In the genomic region with DNA sequence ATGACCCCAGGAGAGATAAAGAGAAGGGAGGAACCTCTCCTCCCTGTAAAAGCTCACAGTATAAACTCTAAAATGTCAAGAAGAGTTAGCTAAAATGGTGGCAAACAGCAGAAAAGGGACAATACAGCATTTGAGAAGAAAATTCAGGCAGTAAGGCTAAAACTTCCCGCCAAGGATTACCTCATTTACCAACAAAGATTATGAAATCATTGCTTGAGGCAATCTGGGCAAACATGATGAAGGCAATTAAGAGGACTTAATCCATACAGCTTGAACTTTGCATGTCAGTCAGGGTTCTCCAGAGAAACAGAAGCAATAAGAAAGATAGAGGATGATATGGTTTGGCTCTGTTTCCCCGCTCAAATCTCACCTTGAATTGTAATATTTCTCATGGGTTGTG, we compare ENCODE assay signal across 29 cellular contexts.
DNase-seq lines count a peak whose midpoint lies in the region; TF ChIP-seq lines count a peak whose summit lies in the region.
"Had no signal": no experiment of that assay in that cellular context is flagged by ENCODE, and none has a peak within 500 bp of the region (broad histone marks: within the 10 kb centered on the region; RNA-seq: fewer than 3 reads in every experiment).

No MANE protein-coding gene starts in this region.

- no TSS peak for BruUV-seq in MCF 10A (replicated peaks; lab: Mats Ljungman, UMichigan)

- H3K27me3 Mint-ChIP-seq in MCF 10A (ENCODE audit: insufficient read depth, unreplicated experiment) = no peaks in the 10 kb centered on the region
- H3K27me3 Mint-ChIP-seq in neural progenitor cell (ENCODE audit: insufficient read depth, low read depth) = peaks cover 6% of the 10 kb centered on the region

- H4K20me1 ChIP-seq in neural progenitor cell (ENCODE audit: low read depth) = no peaks in the 10 kb centered on the region

- no peak overlapping the region for H3K4me3 Mint-ChIP-seq in MCF 10A (ENCODE audit: unreplicated experiment)
- no peak overlapping the region for H3K4me3 Mint-ChIP-seq in neural progenitor cell
- H3K4me3 Mint-ChIP-seq: natural killer cell treated with Interleukin-12 subunit alpha and Interleukin-12 subunit beta and Interleukin-15 and Interleukin-18, amount 100 ng/mL, for 72 hours; stimulated activated memory B cell treated with anti-CD40 and anti-IgM and Interleukin-4, amounts not matched to agents 10 μg/mL and 1 μg/mL and 100 μg/mL, for 72 hours had no signal

- peak; percentile 67 for DNase-seq in MCF 10A (ENCODE audit: unreplicated experiment)
- no peak for DNase-seq in breast epithelium (ENCODE audit: low spot score in 2 of 2)
- DNase-seq in NOMO-1 (lab: John Stamatoyannopoulos, UW; ENCODE audit: unreplicated experiment in 2 of 2) = peak; percentile 60 to 63
- DNase-seq in adipocyte (ENCODE audit: low read depth) = peak; percentile 80
- DNase-seq in testis = no peak
- no peak for DNase-seq in kidney glomerular epithelial cell (lab: John Stamatoyannopoulos, UW)
- no peak for DNase-seq in neural progenitor cell (ENCODE audit: low spot score)
- no peak for DNase-seq in ACHN
- DNase-seq: activated CD4-positive, alpha-beta T cell treated with anti-CD3 and anti-CD28 coated beads for 48 hours; activated CD8-positive, alpha-beta memory T cell treated with anti-CD3 and anti-CD28 coated beads for 24 hours; activated T-cell treated with anti-CD3 and anti-CD28 coated beads for 4 hours; anterior cingulate cortex; COR-L47; effector memory CD4-positive, alpha-beta T cell; hypothalamus; KG1; left colon; mammary epithelial cell; NCI-H187 treated with DMSO at 0.1 percent for 48 hours; NCI-H524; NK-92 treated with Interleukin-12 subunit alpha and Interleukin-12 subunit beta, amount 100 ng/mL, for 24 hours; ovary; substantia nigra; T1000 had no signal

- CTCF ChIA-PET in MCF 10A (lab: Yijun Ruan, JAX) = interaction anchor here (0.7 to 1.2 kb wide), 2 partner anchors 12 to 51 kb away, joined by 3 read pairs; no protein-coding TSS in a partner anchor

- no peaks in the 10 kb centered on the region for H3K79me2 ChIP-seq in neural progenitor cell (ENCODE audit: low read depth)

- H3K4me1 ChIP-seq in breast epithelium (no peaks in the 10 kb centered on the region), adipocyte (ENCODE audit: control insufficient read depth, insufficient read depth, low read length) (peaks cover 3% of the 10 kb centered on the region), testis (no peaks in the 10 kb centered on the region), neural progenitor cell (no peaks in the 10 kb centered on the region)
- H3K4me1 ChIP-seq: A549 had no signal

- WGBS in testis, 2 donors = 85 to 90% methylated on average over 2 of the region's 2 CpGs

- no peaks in the 10 kb centered on the region for H3F3A ChIP-seq in neural progenitor cell (ENCODE audit: low read depth)

- H3K27ac ChIP-seq in breast epithelium (no peak overlapping the region), testis (no peak overlapping the region), neural progenitor cell (no peak overlapping the region)
- H3K27ac ChIP-seq: A549, HL-60, ovary had no signal

- H3K9me3 ChIP-seq in breast epithelium = no peaks in the 10 kb centered on the region
- H3K9me3 ChIP-seq in adipocyte (ENCODE audit: control insufficient read depth, low read length) = no peaks in the 10 kb centered on the region
- no peaks in the 10 kb centered on the region for H3K9me3 ChIP-seq in testis
- H3K9me3 ChIP-seq in neural progenitor cell (ENCODE audit: low read depth) = no peaks in the 10 kb centered on the region
- H3K9me3 ChIP-seq: A549, ovary had no signal

- H2AFZ ChIP-seq in neural progenitor cell (replicated peaks) = no peak overlapping the region

- H3K27ac Mint-ChIP-seq in MCF 10A (ENCODE audit: low read depth, unreplicated experiment) (no peak overlapping the region), neural progenitor cell (no peak overlapping the region)
- H3K27ac Mint-ChIP-seq: activated naive CD4-positive, alpha-beta T cell treated with anti-CD3 and anti-CD28 coated beads, Interleukin-2, amount 50 U/mL, for 72 hours; natural killer cell treated with Interleukin-12 subunit alpha and Interleukin-12 subunit beta and Interleukin-15 and Interleukin-18, amount 100 ng/mL, for 72 hours; stimulated activated memory B cell treated with anti-CD40 and anti-IgM and Interleukin-4, amounts not matched to agents 10 μg/mL and 1 μg/mL and 100 μg/mL, for 72 hours had no signal

- peaks cover 6% of the 10 kb centered on the region for H3K36me3 Mint-ChIP-seq in MCF 10A (ENCODE audit: insufficient read depth, unreplicated experiment)
- H3K36me3 Mint-ChIP-seq in neural progenitor cell = no peaks in the 10 kb centered on the region
- H3K36me3 Mint-ChIP-seq: activated naive CD4-positive, alpha-beta T cell treated with anti-CD3 and anti-CD28 coated beads, Interleukin-2, amount 50 U/mL, for 72 hours; natural killer cell treated with Interleukin-12 subunit alpha and Interleukin-12 subunit beta and Interleukin-15 and Interleukin-18, amount 100 ng/mL, for 72 hours; stimulated activated memory B cell treated with anti-CD40 and anti-IgM and Interleukin-4, amounts not matched to agents 10 μg/mL and 1 μg/mL and 100 μg/mL, for 72 hours had no signal

- H3K4me3 ChIP-seq in breast epithelium = no peak overlapping the region
- H3K4me3 ChIP-seq in adipocyte (ENCODE audit: low read length) = no peak overlapping the region
- H3K4me3 ChIP-seq in testis = no peak overlapping the region
- no peak overlapping the region for H3K4me3 ChIP-seq in neural progenitor cell
- H3K4me3 ChIP-seq: A549, ovary had no signal

- no peaks in the 10 kb centered on the region for H3K27me3 ChIP-seq in breast epithelium
- no peaks in the 10 kb centered on the region for H3K27me3 ChIP-seq in adipocyte (replicated peaks; ENCODE audit: control insufficient read depth, insufficient read depth, low read length)
- H3K27me3 ChIP-seq in testis = no peaks in the 10 kb centered on the region
- no peaks in the 10 kb centered on the region for H3K27me3 ChIP-seq in neural progenitor cell
- H3K27me3 ChIP-seq: ovary had no signal

- no peak overlapping the region for H3K4me2 ChIP-seq in neural progenitor cell
- H3K4me2 ChIP-seq: A549 had no signal

- no peak for TF ChIP-seq POLR2A in breast epithelium (IDR thresholded peaks at IDR 0.05)
- TF ChIP-seq POLR2A in testis (IDR thresholded peaks at IDR 0.05) = no peak

- no peak for TF ChIP-seq CTCF in MCF 10A (IDR thresholded peaks at IDR 0.05; ENCODE audit: unreplicated experiment)
- no peak for TF ChIP-seq CTCF in breast epithelium (IDR thresholded peaks at IDR 0.05)
- no peak for TF ChIP-seq CTCF in testis (IDR thresholded peaks at IDR 0.05)
- TF ChIP-seq CTCF in neural progenitor cell (IDR thresholded peaks at IDR 0.05) = no peak

- in situ Hi-C loops in ACHN (cut with HindIII; ENCODE audit: low pct_ligation_motif_present, low pct_unique_long_range_greater_than_20kb, low sequenced_read_pairs) = no loop called here

- intact Hi-C loops in MCF 10A (cut with micrococcal nuclease) (no loop called here), breast epithelium (cut with DNase I; ENCODE audit: low total_unique reads) (loop anchor here (2.0 kb wide), 1 partner anchor 69 kb away; no protein-coding TSS in a partner anchor), testis (cut with DNase I; ENCODE audit: low total_unique reads) (no loop called here)

- H3K4me1 Mint-ChIP-seq in MCF 10A (ENCODE audit: insufficient read depth, unreplicated experiment) (peaks cover 14% of the 10 kb centered on the region), neural progenitor cell (no peaks in the 10 kb centered on the region)

- POLR2A ChIA-PET in MCF 10A (lab: Yijun Ruan, JAX) = interaction anchor here (0.6 kb wide), 1 partner anchor 1804 kb away, joined by 3 read pairs; no protein-coding TSS in a partner anchor

- H3K9ac ChIP-seq in adipocyte (ENCODE audit: low read length) (no peak overlapping the region), neural progenitor cell (no peak overlapping the region)

- H3K9me3 Mint-ChIP-seq in MCF 10A (ENCODE audit: unreplicated experiment) (peaks cover 5% of the 10 kb centered on the region), neural progenitor cell (peaks cover 3% of the 10 kb centered on the region)
- H3K9me3 Mint-ChIP-seq: natural killer cell treated with Interleukin-12 subunit alpha and Interleukin-12 subunit beta and Interleukin-15 and Interleukin-18, amount 100 ng/mL, for 72 hours had no signal

- H3K36me3 ChIP-seq in breast epithelium (no peaks in the 10 kb centered on the region), adipocyte (ENCODE audit: control insufficient read depth, insufficient read depth, low read length, severe bottlenecking) (no peaks in the 10 kb centered on the region), testis (ENCODE audit: low read depth, missing control alignments) (no peaks in the 10 kb centered on the region), neural progenitor cell (no peaks in the 10 kb centered on the region)
- H3K36me3 ChIP-seq: ovary had no signal

Comparison
In these comparisons a context has a peak if more than half of its experiments do, and no peak if none do; other contexts are left out.
1. DNase-seq: peak in MCF 10A (single experiment), NOMO-1 (2 of 2) and adipocyte (single experiment); none in breast epithelium (0 of 2), testis (single experiment), kidney glomerular epithelial cell (single experiment), neural progenitor cell (single experiment) and ACHN (single experiment).